9 cellular contexts compared by ENCODE assay signal in genomic region chr9:126986506-126986951, GRCh38.
DNase-seq lines count a peak whose midpoint lies in the region; ATAC-seq and TF ChIP-seq lines count a peak whose summit lies in the region.
"Had no signal": no experiment of that assay in that cellular context is flagged by ENCODE, and none has a peak within 500 bp of the region (broad histone marks: within the 10 kb centered on the region; RNA-seq: fewer than 3 reads in every experiment).

No MANE protein-coding gene starts in this region.

- TF ChIP-seq CTCF in body of pancreas (IDR thresholded peaks at IDR 0.05) = no peak

- peak overlapping the region; percentile 90 for H3K27ac Mint-ChIP-seq in T-helper 1 cell treated with Interleukin-12 subunit alpha and Interleukin-12 subunit beta and Interleukin-4 antibody, amounts not matched to agents 30 μg/mL and 1 μg/mL, for 36 hours
- H3K27ac Mint-ChIP-seq: nephron had no signal

- H3K4me1 Mint-ChIP-seq in T-helper 1 cell treated with Interleukin-12 subunit alpha and Interleukin-12 subunit beta and Interleukin-4 antibody, amounts not matched to agents 30 μg/mL and 1 μg/mL, for 36 hours (ENCODE audit: low read depth) = peaks cover 64% of the 10 kb centered on the region
- H3K4me1 Mint-ChIP-seq: nephron had no signal

- peaks cover 0 to 7% of the 10 kb centered on the region in 2 donors for H3K9me3 ChIP-seq in duodenal mucosa (ENCODE audit: control insufficient read depth in 1 of 2, low read length in 2 of 2)
- no peaks in the 10 kb centered on the region for H3K9me3 ChIP-seq in body of pancreas

- peak overlapping the region in 1 of 2 donors; percentile 6 for H3K9ac ChIP-seq in duodenal mucosa (ENCODE audit: low read depth in 1 of 2, low read length in 2 of 2)

- peak; percentile 86 for ATAC-seq in stimulated activated naive CD8-positive, alpha-beta T cell treated with anti-CD3 and anti-CD28 coated beads, Interleukin-15, Interleukin-2, amounts not matched to agents 100 U/mL and 50 U/mL, for 24 hours
- ATAC-seq in GM19395 (IDR thresholded peaks at IDR 0.05; ENCODE audit: unreplicated experiment) = no peak
- ATAC-seq in HG03025 (IDR thresholded peaks at IDR 0.05; ENCODE audit: low FRiP score, unreplicated experiment) = no peak
- no peak for ATAC-seq in body of pancreas

- peaks cover 44% of the 10 kb centered on the region for H3K36me3 Mint-ChIP-seq in T-helper 1 cell treated with Interleukin-12 subunit alpha and Interleukin-12 subunit beta and Interleukin-4 antibody, amounts not matched to agents 30 μg/mL and 1 μg/mL, for 36 hours (ENCODE audit: low read depth)

- peak; percentile 12 for DNase-seq in activated CD8-positive, alpha-beta memory T cell treated with anti-CD3 and anti-CD28 coated beads, Interleukin-2, amount 50 U/mL, for 1 hour (ENCODE audit: extremely low read depth)
- no peak for DNase-seq in activated CD8-positive, alpha-beta memory T cell treated with anti-CD3 and anti-CD28 coated beads, Interleukin-2, amount 50 U/mL, for 48 hours
- peak; percentile 12 for DNase-seq in stimulated activated naive CD8-positive, alpha-beta T cell treated with anti-CD3 and anti-CD28 coated beads, Interleukin-15, Interleukin-2, amounts not matched to agents 100 U/mL and 50 U/mL, for 24 hours
- DNase-seq in body of pancreas = no peak

- intact Hi-C loops in body of pancreas (cut with DNase I) = no loop called here

- H3K27me3 ChIP-seq in duodenal mucosa (ENCODE audit: control insufficient read depth in 1 of 2, insufficient read depth in 2 of 2, low read length in 2 of 2) (no peaks in the 10 kb centered on the region), body of pancreas (no peaks in the 10 kb centered on the region)

- peak overlapping the region; percentile 69 for H3K4me3 Mint-ChIP-seq in T-helper 1 cell treated with Interleukin-12 subunit alpha and Interleukin-12 subunit beta and Interleukin-4 antibody, amounts not matched to agents 30 μg/mL and 1 μg/mL, for 36 hours
- H3K4me3 Mint-ChIP-seq: nephron had no signal

- H3K27ac ChIP-seq in duodenal mucosa (ENCODE audit: low read depth, low read length) (no peak overlapping the region), body of pancreas (no peak overlapping the region)

- H3K4me1 ChIP-seq in duodenal mucosa (ENCODE audit: control insufficient read depth in 1 of 2, insufficient read depth in 2 of 2, low read length in 2 of 2) (peaks cover 21 to 31% of the 10 kb centered on the region in 2 donors), body of pancreas (no peaks in the 10 kb centered on the region)

- H3K9me3 Mint-ChIP-seq in T-helper 1 cell treated with Interleukin-12 subunit alpha and Interleukin-12 subunit beta and Interleukin-4 antibody, amounts not matched to agents 30 μg/mL and 1 μg/mL, for 36 hours = peaks cover 17% of the 10 kb centered on the region

- no peak for TF ChIP-seq POLR2A in body of pancreas (IDR thresholded peaks at IDR 0.05)

- WGBS in body of pancreas, 2 donors = 93 to 100% methylated on average over 1 to 2 of the region's 2 CpGs

- H3K36me3 ChIP-seq in duodenal mucosa (ENCODE audit: control insufficient read depth in 1 of 2, insufficient read depth in 2 of 2, low read length in 2 of 2) (peaks cover 15 to 16% of the 10 kb centered on the region in 2 donors), body of pancreas (replicated peaks in 1 of 2; ENCODE audit: insufficient read depth in 1 of 2, low read depth in 2 of 2) (no peaks in the 10 kb centered on the region)

- peaks cover 24% of the 10 kb centered on the region for H3K27me3 Mint-ChIP-seq in T-helper 1 cell treated with Interleukin-12 subunit alpha and Interleukin-12 subunit beta and Interleukin-4 antibody, amounts not matched to agents 30 μg/mL and 1 μg/mL, for 36 hours (ENCODE audit: low read depth)

- peak overlapping the region; percentile 23 to 37 for H3K4me3 ChIP-seq in duodenal mucosa (ENCODE audit: low read depth in 1 of 2, low read length in 2 of 2)
- no peak overlapping the region for H3K4me3 ChIP-seq in body of pancreas

Comparison
In these comparisons a context has a peak if more than half of its experiments do, and no peak if none do; other contexts are left out.
1. DNase-seq: peak in activated CD8-positive, alpha-beta memory T cell treated with anti-CD3 and anti-CD28 coated beads, Interleukin-2, amount 50 U/mL, for 1 hour (single experiment) and stimulated activated naive CD8-positive, alpha-beta T cell treated with anti-CD3 and anti-CD28 coated beads, Interleukin-15, Interleukin-2, amounts not matched to agents 100 U/mL and 50 U/mL, for 24 hours (single experiment); none in activated CD8-positive, alpha-beta memory T cell treated with anti-CD3 and anti-CD28 coated beads, Interleukin-2, amount 50 U/mL, for 48 hours (single experiment) and body of pancreas (0 of 4).
2. H3K4me3 ChIP-seq: peak in duodenal mucosa (2 of 2); none in body of pancreas (0 of 2).